Comparison of ENCODE assay signal across 1 cellular context in genomic region chr2:159000072-159000471, GRCh38.
TF ChIP-seq lines count a peak whose summit lies in the region.

No MANE protein-coding gene starts in this region.

TF ChIP-seq in endothelial cell of umbilical vein, 7 proteins besides CTCF, POLR2A, EP300 and RAD21 (continued from another document):
- TF ChIP-seq JUN (IDR thresholded peaks at IDR 0.05; ENCODE audit: borderline replicate concordance, insufficient read depth, insufficient read length, low read depth) (no peak), MYC (IDR thresholded peaks at IDR 0.05; ENCODE audit: low read depth, low read length) (no peak), GATA2 (IDR thresholded peaks at IDR 0.05; ENCODE audit: insufficient read depth, insufficient read length, low read depth, low read length) (no peak), MAX (IDR thresholded peaks at IDR 0.05; ENCODE audit: insufficient read depth, insufficient read length) (no peak), POLR2AphosphoS5 (IDR thresholded peaks at IDR 0.05; ENCODE audit: insufficient read depth, low read depth, low read length) (no peak)
TF ChIP-seq in endothelial cell of umbilical vein: peak in this region for 0.
